In genomic region chr2:218671077-218671653, GRCh38 we compare ENCODE assay signal across 8 cellular contexts. TPM values are rescaled to one million over a fixed set of nuclear protein-coding genes. Genes with fewer than 3 reads are reported as not detected.
DNase-seq lines count a peak whose midpoint lies in the region; ATAC-seq and TF ChIP-seq lines count a peak whose summit lies in the region.

No MANE protein-coding gene starts in this region.

- in situ Hi-C loops in KBM-7 (cut with MboI; ENCODE audit: low pct_unique_long_range_greater_than_20kb, low sequenced_read_pairs), result no loop called here
- in situ Hi-C loops in mammary epithelial cell (cut with MboI; ENCODE audit: low sequenced_read_pairs in 2 of 2), result no loop called here

- peak overlapping the region; percentile 82 for H3K27ac ChIP-seq in mammary epithelial cell (ENCODE audit: insufficient read depth, low read depth, low read length)

- H3K4me3 ChIP-seq in mammary epithelial cell (replicated peaks in 1 of 3; ENCODE audit: insufficient read depth in 1 of 3, low read depth in 2 of 3, low read length in 3 of 3) (peak overlapping the region; percentile 60 to 97 (median 74)), mucosa of stomach (ENCODE audit: low read length) (peak overlapping the region; percentile 86)

- no peak for TF ChIP-seq CTCF in mammary epithelial cell (conservative IDR thresholded peaks at IDR 0.05 in 1 of 2, IDR thresholded peaks at IDR 0.05 in 1 of 2; ENCODE audit: extremely low read depth in 1 of 2, insufficient read depth in 1 of 2, low read depth in 1 of 2, low read length in 2 of 2)

- BruUV-seq in mammary epithelial cell (replicated peaks; lab: Mats Ljungman, UMichigan), result TSS peak; percentile 63

- H3K9me3 ChIP-seq in ES-I3 (ENCODE audit: control insufficient read depth, insufficient read depth, low read length) (no peaks in the 10 kb centered on the region), mammary epithelial cell (replicated peaks; ENCODE audit: insufficient read depth, low read length) (no peaks in the 10 kb centered on the region), mucosa of stomach (ENCODE audit: control insufficient read depth, low read length) (no peaks in the 10 kb centered on the region)

- intact Hi-C loops in mammary epithelial cell (cut with micrococcal nuclease), result loop anchor here (1.0 kb wide), 1 partner anchor 12 kb away; the partner anchor contains the start of genes BCS1L and ZNF142

- no peak for ATAC-seq in HG03139 (IDR thresholded peaks at IDR 0.05; ENCODE audit: unreplicated experiment)
- no peak for ATAC-seq in HG02623 (IDR thresholded peaks at IDR 0.05; ENCODE audit: unreplicated experiment)

- dilution Hi-C loops in mammary epithelial cell (cut with HindIII; ENCODE audit: low sequenced_read_pairs), result no loop called here

- DNase-seq in KBM-7 (peak; percentile 15), mammary epithelial cell (peak; percentile 62), H4 (ENCODE audit: low spot score) (no peak)
- DNase-seq in stimulated activated naive CD4-positive, alpha-beta T cell (lab: John Stamatoyannopoulos, UW), result no peak

- peak overlapping the region; percentile 97 for H2AFZ ChIP-seq in mammary epithelial cell (ENCODE audit: low read depth, low read length)

- H3K27me3 ChIP-seq in mammary epithelial cell (ENCODE audit: insufficient read depth, low read length), result no peaks in the 10 kb centered on the region
- H3K27me3 ChIP-seq in mucosa of stomach (ENCODE audit: control insufficient read depth, insufficient read depth, low read length), result no peaks in the 10 kb centered on the region

- CTCF ChIA-PET in mammary epithelial cell (lab: Charles Lee; ENCODE audit: low non-redundant PET), result no interaction called here

- H3K9ac ChIP-seq in ES-I3 (ENCODE audit: low read depth, low read length) (peak overlapping the region; percentile 82), mammary epithelial cell (ENCODE audit: insufficient read depth, low read length) (peak overlapping the region; percentile 86), mucosa of stomach (ENCODE audit: low read length) (peak overlapping the region; percentile 67)

- no peaks in the 10 kb centered on the region for H3K4me1 ChIP-seq in ES-I3 (ENCODE audit: insufficient read depth, low read length)
- H3K4me1 ChIP-seq in mammary epithelial cell (ENCODE audit: insufficient read depth, low read length), result peaks cover 3% of the 10 kb centered on the region
- H3K4me1 ChIP-seq in mucosa of stomach (ENCODE audit: control insufficient read depth, insufficient read depth, low read length), result peaks cover 3% of the 10 kb centered on the region

- 42% methylated on average over 12 of the region's 12 CpGs for WGBS in mammary epithelial cell (ENCODE audit: low coverage, missing lambda C conversion rate)

- peak overlapping the region; percentile 92 for H3K4me2 ChIP-seq in mammary epithelial cell (ENCODE audit: insufficient read depth, low read depth, low read length)

- H4K20me1 ChIP-seq in mammary epithelial cell (ENCODE audit: insufficient read depth, low read length), result no peaks in the 10 kb centered on the region

- peaks cover 48% of the 10 kb centered on the region for H3K79me2 ChIP-seq in mammary epithelial cell (ENCODE audit: insufficient read depth, low read length)

- H3K36me3 ChIP-seq in ES-I3 (ENCODE audit: insufficient read depth, low read length) (peaks cover 4% of the 10 kb centered on the region), mammary epithelial cell (ENCODE audit: insufficient read depth, low read length) (peaks cover 10% of the 10 kb centered on the region), mucosa of stomach (ENCODE audit: control insufficient read depth, insufficient read depth, low read length) (peaks cover 3% of the 10 kb centered on the region)

RNA-seq across cellular contexts. Expression of gene RNF25, which starts 0.6 kb away (rescaled TPM):
- 10 to 100 TPM; 33.5 to 47.1 TPM for total RNA-seq in mammary epithelial cell
- 60.1 TPM for polyA plus RNA-seq in mammary epithelial cell
- 68.1 TPM for polyA minus RNA-seq in mammary epithelial cell
- 35.2 and 59.5 TPM in 2 replicates for total RNA-seq in H4 (2014; rRNA removed; shearing (Covaris generic))

RNA-seq across cellular contexts. Expression of gene STK36, which starts 0.7 kb away (rescaled TPM):
- 10 to 100 TPM; 18.8 to 26.4 TPM for total RNA-seq in mammary epithelial cell
- polyA plus RNA-seq in mammary epithelial cell, result 20.4 TPM
- 72.4 TPM for polyA minus RNA-seq in mammary epithelial cell
- 10.4 and 19.5 TPM in 2 replicates for total RNA-seq in H4 (2014; rRNA removed; shearing (Covaris generic))

RNA-seq across cellular contexts. Expression of gene BCS1L, which starts 11.7 kb away (rescaled TPM):
- total RNA-seq in mammary epithelial cell, result 10 to 100 TPM; 28.8 to 53.4 TPM
- polyA plus RNA-seq in mammary epithelial cell, result 54.9 TPM
- 98.8 TPM for polyA minus RNA-seq in mammary epithelial cell
- 15.9 and 28.1 TPM in 2 replicates for total RNA-seq in H4 (2014; rRNA removed; shearing (Covaris generic))

RNA-seq across cellular contexts. Expression of gene ZNF142, which starts 11.7 kb away (rescaled TPM):
- total RNA-seq in mammary epithelial cell, result 10 to 100 TPM; 16.0 to 34.5 TPM
- polyA plus RNA-seq in mammary epithelial cell, result 13.5 TPM
- polyA minus RNA-seq in mammary epithelial cell, result 73.6 TPM
- 4.2 and 6.8 TPM in 2 replicates for total RNA-seq in H4 (2014; rRNA removed; shearing (Covaris generic))

RNA-seq across cellular contexts. Expression of gene TTLL4, which starts 39.5 kb away (rescaled TPM):
- 10 to 100 TPM; 31.3 to 47.3 TPM for total RNA-seq in mammary epithelial cell
- 34.2 TPM for polyA plus RNA-seq in mammary epithelial cell
- 96.9 TPM for polyA minus RNA-seq in mammary epithelial cell
- total RNA-seq in H4 (2014; rRNA removed; shearing (Covaris generic)), result 17.0 and 19.5 TPM in 2 replicates

Comparison
In these comparisons a context has a peak if more than half of its experiments do, and no peak if none do; other contexts are left out.
1. DNase-seq: peak in KBM-7 (single experiment) and mammary epithelial cell (single experiment); none in H4 (single experiment) and stimulated activated naive CD4-positive, alpha-beta T cell (0 of 6).
2. Peak in every context shown above with its lines, with median percentiles within 50 percentile points of each other: H3K9ac ChIP-seq.